ENCODE assay signal across 8 cellular contexts in genomic region chr15:52019394-52020252, GRCh38. TPM values are rescaled to one million over a fixed set of nuclear protein-coding genes. Genes with fewer than 3 reads are reported as not detected.
A peak's percentile ranks its signal among the peaks of the same experiment; 100 is the strongest.
DNase-seq lines count a peak whose midpoint lies in the region; ATAC-seq lines count a peak whose summit lies in the region.

No MANE protein-coding gene starts in this region.

- WGBS in mesenchymal stem cell: 2% methylated on average over 57 of the region's 100 CpGs

- peak overlapping the region; percentile 89 for H4K8ac ChIP-seq in mesenchymal stem cell (ENCODE audit: low read length)

- no peak overlapping the region for H2AK5ac ChIP-seq in mesenchymal stem cell (ENCODE audit: low read length, severe bottlenecking)

- peak overlapping the region; percentile 98 for H4K91ac ChIP-seq in mesenchymal stem cell (ENCODE audit: low read length)

- no peaks in the 10 kb centered on the region for H3K9me3 ChIP-seq in mesenchymal stem cell (ENCODE audit: control insufficient read depth, low read length)

- DNase-seq in 8988T (peak; percentile 80), NCI-H446 treated with DMSO at 0.1 percent for 48 hours (lab: John Stamatoyannopoulos, UW) (peak; percentile 25), mesenchymal stem cell (peak; percentile 94)
- DNase-seq in activated CD8-positive, alpha-beta T cell treated with anti-CD3 and anti-CD28 coated beads, Interleukin-2, amount 10 ng/mL, durations not matched to agents 7 days and 5 days: peak; percentile 74
- peak; percentile 31 for DNase-seq in effector CD8-positive, alpha-beta T cell (lab: John Stamatoyannopoulos, UW)
- peak; percentile 25 for DNase-seq in stimulated activated CD8-positive, alpha-beta memory T cell treated with anti-CD3 and anti-CD28 coated beads, Interleukin-12 subunit alpha, Interleukin-12 subunit beta, amount 100 ng/mL, for 1 hour (ENCODE audit: low read depth)

- peak overlapping the region in 1 of 2 experiments; percentile 69 for H3K23ac ChIP-seq in mesenchymal stem cell (ENCODE audit: low read length in 2 of 2)

- H3K36me3 Mint-ChIP-seq in activated CD8-positive, alpha-beta T cell treated with anti-CD3 and anti-CD28 coated beads, Interleukin-2, amount 10 ng/mL, durations not matched to agents 7 days and 5 days (ENCODE audit: low read depth): peaks cover 7% of the 10 kb centered on the region

- peak overlapping the region; percentile 91 to 99 for H3K18ac ChIP-seq in mesenchymal stem cell (ENCODE audit: low read depth in 1 of 2, low read length in 2 of 2)

- H3K4me1 Mint-ChIP-seq in activated CD8-positive, alpha-beta T cell treated with anti-CD3 and anti-CD28 coated beads, Interleukin-2, amount 10 ng/mL, durations not matched to agents 7 days and 5 days (ENCODE audit: low read depth): peaks cover 38% of the 10 kb centered on the region

- peak overlapping the region in 1 of 2 experiments; percentile 98 for H3K14ac ChIP-seq in mesenchymal stem cell (ENCODE audit: low read length in 2 of 2)

- POLR2A ChIA-PET in activated CD8-positive, alpha-beta T cell treated with anti-CD3 and anti-CD28 coated beads, Interleukin-2, amount 10 ng/mL, durations not matched to agents 7 days and 5 days (lab: Charles Lee): interaction anchor here (0.7 to 2.4 kb wide), 12 partner anchors 10 to 604 kb away, joined by 3 to 23 read pairs (median 5); partner anchors contain the start of gene LEO1

- H3K27ac Mint-ChIP-seq in activated CD8-positive, alpha-beta T cell treated with anti-CD3 and anti-CD28 coated beads, Interleukin-2, amount 10 ng/mL, durations not matched to agents 7 days and 5 days: peak overlapping the region; percentile 99

- H3K4ac ChIP-seq in mesenchymal stem cell (ENCODE audit: low read depth in 1 of 2, low read length in 2 of 2): peak overlapping the region; percentile 87 to 94

- H3K36me3 ChIP-seq in mesenchymal stem cell (ENCODE audit: control insufficient read depth in 1 of 2, insufficient read depth in 2 of 2, low read depth in 1 of 2, low read length in 2 of 2): peaks cover 0 to 1% of the 10 kb centered on the region in 2 experiments

- H3K9me3 Mint-ChIP-seq in activated CD8-positive, alpha-beta T cell treated with anti-CD3 and anti-CD28 coated beads, Interleukin-2, amount 10 ng/mL, durations not matched to agents 7 days and 5 days (ENCODE audit: insufficient read depth): no peaks in the 10 kb centered on the region

- H2BK120ac ChIP-seq in mesenchymal stem cell (ENCODE audit: low read depth, low read length): peak overlapping the region; percentile 89

- peak; percentile 36 for ATAC-seq in GM18499 (IDR thresholded peaks at IDR 0.05; ENCODE audit: insufficient read depth, unreplicated experiment)
- ATAC-seq in HG02938 (IDR thresholded peaks at IDR 0.05; ENCODE audit: unreplicated experiment): peak; percentile 48
- ATAC-seq in activated CD8-positive, alpha-beta T cell treated with anti-CD3 and anti-CD28 coated beads, Interleukin-2, amount 10 ng/mL, durations not matched to agents 7 days and 5 days: peak; percentile 63

- H2AFZ ChIP-seq in mesenchymal stem cell (ENCODE audit: low read depth, low read length): peak overlapping the region; percentile 63

- H3K4me1 ChIP-seq in mesenchymal stem cell (ENCODE audit: control insufficient read depth, insufficient read depth, low read depth, low read length): peaks cover 13% of the 10 kb centered on the region

- peak overlapping the region; percentile 64 for H3K4me2 ChIP-seq in mesenchymal stem cell (ENCODE audit: low read length, poor library complexity, severe bottlenecking)

- peak overlapping the region; percentile 89 for H2BK15ac ChIP-seq in mesenchymal stem cell (ENCODE audit: low read depth, poor library complexity, severe bottlenecking)

- H2BK12ac ChIP-seq in mesenchymal stem cell (ENCODE audit: low read length in 2 of 2): peak overlapping the region in 1 of 2 experiments; percentile 52

- peak overlapping the region; percentile 92 for H3K27ac ChIP-seq in mesenchymal stem cell (ENCODE audit: low read length, poor library complexity, severe bottlenecking)

- peaks cover 4% of the 10 kb centered on the region for H3K27me3 Mint-ChIP-seq in activated CD8-positive, alpha-beta T cell treated with anti-CD3 and anti-CD28 coated beads, Interleukin-2, amount 10 ng/mL, durations not matched to agents 7 days and 5 days (ENCODE audit: low read depth)

- peak overlapping the region; percentile 100 for H3K9ac ChIP-seq in mesenchymal stem cell (ENCODE audit: low read length)

- peak overlapping the region; percentile 97 for H3K4me3 Mint-ChIP-seq in activated CD8-positive, alpha-beta T cell treated with anti-CD3 and anti-CD28 coated beads, Interleukin-2, amount 10 ng/mL, durations not matched to agents 7 days and 5 days

- no peaks in the 10 kb centered on the region for H3K27me3 ChIP-seq in mesenchymal stem cell (ENCODE audit: control insufficient read depth in 1 of 2, insufficient read depth in 1 of 2, low read length in 2 of 2)

- no peaks in the 10 kb centered on the region for H3K79me1 ChIP-seq in mesenchymal stem cell (replicated peaks; ENCODE audit: low read length, poor library complexity, severe bottlenecking)

- H2BK5ac ChIP-seq in mesenchymal stem cell (ENCODE audit: low read depth, low read length, poor library complexity, severe bottlenecking): peak overlapping the region; percentile 95

- H3K4me3 ChIP-seq in mesenchymal stem cell (ENCODE audit: insufficient read depth in 1 of 2, low read depth in 1 of 2, low read length in 2 of 2): peak overlapping the region; percentile 92 to 93

- CTCF ChIA-PET in activated CD8-positive, alpha-beta T cell treated with anti-CD3 and anti-CD28 coated beads, Interleukin-2, amount 10 ng/mL, durations not matched to agents 7 days and 5 days (lab: Charles Lee): interaction anchor here (0.6 to 2.5 kb wide), 12 partner anchors 13 to 189 kb away, joined by 3 to 22 read pairs (median 4); no protein-coding TSS in a partner anchor

RNA-seq across cellular contexts. Expression of gene MAPK6, which starts 0.6 kb away (rescaled TPM):
- total RNA-seq in activated CD8-positive, alpha-beta T cell treated with anti-CD3 and anti-CD28 coated beads, Interleukin-2, amount 10 ng/mL, durations not matched to agents 7 days and 5 days: 10 to 100 TPM; 26.5 to 31.8 TPM
- 52.4 TPM for polyA plus RNA-seq in mesenchymal stem cell (2013, experiment 1 of 2)
- polyA plus RNA-seq in mesenchymal stem cell (2013, experiment 2 of 2): 53.5 TPM

RNA-seq across cellular contexts. Expression of gene LEO1, which starts 48.0 kb away (rescaled TPM):
- total RNA-seq in activated CD8-positive, alpha-beta T cell treated with anti-CD3 and anti-CD28 coated beads, Interleukin-2, amount 10 ng/mL, durations not matched to agents 7 days and 5 days: 10 to 100 TPM; 30.3 to 33.4 TPM
- polyA plus RNA-seq in mesenchymal stem cell (2013, experiment 1 of 2): 25.7 TPM
- 25.2 TPM for polyA plus RNA-seq in mesenchymal stem cell (2013, experiment 2 of 2)

Comparison
In these comparisons a context has a peak if more than half of its experiments do, and no peak if none do; other contexts are left out.
1. Peak in every context shown above with its lines: DNase-seq, ATAC-seq, H3K4me3 ChIP-seq and H3K27ac ChIP-seq.
2. DNase-seq: peak in every context shown above with its lines; median percentile 94 in mesenchymal stem cell; 80 in 8988T; 74 in activated CD8-positive, alpha-beta T cell treated with anti-CD3 and anti-CD28 coated beads, Interleukin-2, amount 10 ng/mL, durations not matched to agents 7 days and 5 days; 31 in effector CD8-positive, alpha-beta T cell; 25 in NCI-H446 treated with DMSO at 0.1 percent for 48 hours; 25 in stimulated activated CD8-positive, alpha-beta memory T cell treated with anti-CD3 and anti-CD28 coated beads, Interleukin-12 subunit alpha, Interleukin-12 subunit beta, amount 100 ng/mL, for 1 hour.